20 cellular contexts compared by ENCODE assay signal in genomic region chr7:157077021-157077420, GRCh38.
"Had no signal": no experiment of that assay in that cellular context is flagged by ENCODE, and none has a peak within 500 bp of the region (broad histone marks: within the 10 kb centered on the region; RNA-seq: fewer than 3 reads in every experiment).

No MANE protein-coding gene starts in this region.

- H3K4me3 Mint-ChIP-seq: central memory CD8-positive, alpha-beta T cell; immature natural killer cell; naive thymus-derived CD4-positive, alpha-beta T cell; stimulated activated effector memory CD8-positive, alpha-beta T cell treated with anti-CD3 and anti-CD28 coated beads, Interleukin-12 subunit alpha, Interleukin-12 subunit beta, amount 100 ng/mL, for 72 hours had no signal

- H3K4me1 ChIP-seq: right atrium auricular region, tibial artery had no signal

- H3K27ac Mint-ChIP-seq: immature natural killer cell; naive thymus-derived CD4-positive, alpha-beta T cell; stimulated activated effector memory CD8-positive, alpha-beta T cell treated with anti-CD3 and anti-CD28 coated beads, Interleukin-12 subunit alpha, Interleukin-12 subunit beta, amount 100 ng/mL, for 72 hours had no signal

- H3K27me3 ChIP-seq: right atrium auricular region had no signal

- H3K4me1 Mint-ChIP-seq: central memory CD8-positive, alpha-beta T cell; immature natural killer cell; stimulated activated effector memory CD8-positive, alpha-beta T cell treated with anti-CD3 and anti-CD28 coated beads, Interleukin-12 subunit alpha, Interleukin-12 subunit beta, amount 100 ng/mL, for 72 hours had no signal

- H3K27ac ChIP-seq: epithelial cell of prostate, right atrium auricular region, sigmoid colon, skin epidermis, tibial artery, upper lobe of left lung had no signal

- H3K36me3 ChIP-seq: esophagus muscularis mucosa, gastroesophageal sphincter, right atrium auricular region, sigmoid colon, tibial artery, upper lobe of left lung had no signal

- ATAC-seq: gastroesophageal sphincter; left colon; naive thymus-derived CD4-positive, alpha-beta T cell; stimulated activated effector memory CD8-positive, alpha-beta T cell treated with anti-CD3 and anti-CD28 coated beads, Interleukin-12 subunit alpha, Interleukin-12 subunit beta, amount 100 ng/mL, for 72 hours; stimulated activated naive CD8-positive, alpha-beta T cell treated with anti-CD3 and anti-CD28 coated beads, Interleukin-15, Interleukin-2, amounts not matched to agents 100 U/mL and 50 U/mL, for 24 hours had no signal

- DNase-seq: effector memory CD4-positive, alpha-beta T cell; glutamatergic neuron; immature natural killer cell; left colon; mesendoderm; naive thymus-derived CD4-positive, alpha-beta T cell; sigmoid colon; stimulated activated CD4-positive, alpha-beta T cell treated with anti-CD3 and anti-CD28 coated beads, Interleukin-12 subunit alpha, Interleukin-12 subunit beta, amount 100 ng/mL, for 4 hours; stimulated activated CD4-positive, alpha-beta T cell treated with anti-CD3 and anti-CD28 coated beads, Interleukin-2, amount 100 ng/mL, for 48 hours; stimulated activated CD8-positive, alpha-beta memory T cell treated with anti-CD3 and anti-CD28 coated beads, Interleukin-4, amount 100 ng/mL, for 48 hours; stimulated activated naive CD8-positive, alpha-beta T cell treated with anti-CD3 and anti-CD28 coated beads, Interleukin-15, Interleukin-2, amounts not matched to agents 100 U/mL and 50 U/mL, for 24 hours; upper lobe of left lung had no signal

- H3K4me3 ChIP-seq: esophagus muscularis mucosa, gastroesophageal sphincter, right atrium auricular region, sigmoid colon, skin epidermis, tibial artery, upper lobe of left lung had no signal

- H3K9me3 ChIP-seq: sigmoid colon, upper lobe of left lung had no signal

- H3K36me3 Mint-ChIP-seq: immature natural killer cell; naive thymus-derived CD4-positive, alpha-beta T cell; stimulated activated effector memory CD8-positive, alpha-beta T cell treated with anti-CD3 and anti-CD28 coated beads, Interleukin-12 subunit alpha, Interleukin-12 subunit beta, amount 100 ng/mL, for 72 hours had no signal
